10 cellular contexts compared by ENCODE assay signal in the genomic region with DNA sequence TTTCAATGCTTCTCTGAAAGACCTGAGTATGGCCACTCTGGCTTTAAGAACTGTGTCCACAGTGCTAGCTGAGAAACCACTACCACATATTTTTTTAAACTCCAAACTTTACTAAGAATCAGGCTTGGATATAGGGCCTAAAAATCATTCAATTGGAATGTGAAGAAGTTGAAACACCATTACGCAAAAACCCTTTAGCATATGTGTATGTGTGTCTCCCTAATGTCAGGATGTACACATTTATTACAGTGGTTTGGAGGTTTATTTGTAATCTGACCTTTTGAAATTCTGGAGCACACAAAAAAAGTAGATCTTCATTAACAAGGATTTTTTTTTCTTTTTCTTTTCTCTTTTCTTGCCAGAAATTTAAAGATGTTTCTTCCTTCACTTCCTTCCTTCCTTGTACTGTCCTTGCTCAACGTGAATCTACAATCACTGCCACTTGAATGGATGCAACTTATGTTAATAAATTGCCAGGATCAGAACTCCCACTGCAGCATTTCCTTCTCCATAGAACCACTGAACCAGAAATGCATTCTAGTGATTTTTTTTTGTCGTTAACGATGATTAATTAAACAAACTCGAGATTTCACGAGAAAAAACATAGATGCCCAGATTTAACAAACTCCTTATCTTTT. TPM values are rescaled to one million over a fixed set of nuclear protein-coding genes. Genes with fewer than 3 reads are reported as not detected.
DNase-seq lines count a peak whose midpoint lies in the region; ATAC-seq and TF ChIP-seq lines count a peak whose summit lies in the region.
"Had no signal": no experiment of that assay in that cellular context is flagged by ENCODE, and none has a peak within 500 bp of the region (broad histone marks: within the 10 kb centered on the region; RNA-seq: fewer than 3 reads in every experiment).

No MANE protein-coding gene starts in this region.

- peak overlapping the region; percentile 91 to 100 (median 98) for H3K4me3 Mint-ChIP-seq in brain

- no peak overlapping the region for H2AK5ac ChIP-seq in mesenchymal stem cell (ENCODE audit: low read length, severe bottlenecking)

- H4K8ac ChIP-seq in mesenchymal stem cell (ENCODE audit: low read length) = no peak overlapping the region

- H3K9me3 Mint-ChIP-seq in brain = peaks cover 0 to 3% (median 1%) of the 10 kb centered on the region in 5 experiments

- H3K18ac ChIP-seq in mesenchymal stem cell (ENCODE audit: low read depth in 1 of 2, low read length in 2 of 2) = peak overlapping the region in 1 of 2 experiments; percentile 93

- TF ChIP-seq POLR2A in vagina (IDR thresholded peaks at IDR 0.05) = no peak

- intact Hi-C loops in left ventricle myocardium inferior (cut with micrococcal nuclease) = no loop called here
- intact Hi-C loops in left ventricle myocardium superior (cut with micrococcal nuclease) = loop anchor here (10.0 kb wide), 1 partner anchor 177 kb away; no protein-coding TSS in a partner anchor
- intact Hi-C loops in vagina (cut with DNase I) = loop anchor here (10.0 kb wide), 3 partner anchors 317 to 687 kb away; no protein-coding TSS in a partner anchor

- H3K27me3 ChIP-seq in left ventricle myocardium inferior (ENCODE audit: low read depth) (no peaks in the 10 kb centered on the region), mesenchymal stem cell (ENCODE audit: control insufficient read depth in 1 of 2, insufficient read depth in 1 of 2, low read length in 2 of 2) (no peaks in the 10 kb centered on the region), vagina (no peaks in the 10 kb centered on the region)

- H3K36me3 ChIP-seq in left ventricle myocardium inferior (no peaks in the 10 kb centered on the region), mesenchymal stem cell (ENCODE audit: control insufficient read depth in 1 of 2, insufficient read depth in 2 of 2, low read depth in 1 of 2, low read length in 2 of 2) (peaks cover 16 to 33% of the 10 kb centered on the region in 2 experiments), vagina (no peaks in the 10 kb centered on the region)

- no peaks in the 10 kb centered on the region for H3K9me3 ChIP-seq in left ventricle myocardium inferior (replicated peaks)
- H3K9me3 ChIP-seq in mesenchymal stem cell (ENCODE audit: control insufficient read depth, low read length) = no peaks in the 10 kb centered on the region
- H3K9me3 ChIP-seq in vagina = no peaks in the 10 kb centered on the region

- ATAC-seq in left ventricle myocardium superior = no peak
- ATAC-seq in HG03378 (IDR thresholded peaks at IDR 0.05; ENCODE audit: unreplicated experiment) = no peak

- H2BK12ac ChIP-seq in mesenchymal stem cell (ENCODE audit: low read length in 2 of 2) = no peak overlapping the region

- H3K4me2 ChIP-seq in mesenchymal stem cell (ENCODE audit: low read length, poor library complexity, severe bottlenecking) = peak overlapping the region; percentile 92

- H3K27ac ChIP-seq in left ventricle myocardium inferior (replicated peaks) (peak overlapping the region; percentile 91), mesenchymal stem cell (ENCODE audit: low read length, poor library complexity, severe bottlenecking) (peak overlapping the region; percentile 97), vagina (peak overlapping the region; percentile 96)

- TF ChIP-seq CTCF in left ventricle myocardium inferior (IDR thresholded peaks at IDR 0.05; ENCODE audit: borderline replicate concordance) = no peak
- TF ChIP-seq CTCF in brain (conservative IDR thresholded peaks at IDR 0.05) = no peak
- no peak for TF ChIP-seq CTCF in vagina (IDR thresholded peaks at IDR 0.05)

- peak overlapping the region; percentile 58 for H2BK120ac ChIP-seq in mesenchymal stem cell (ENCODE audit: low read depth, low read length)

- 4% methylated on average over 5 of the region's 6 CpGs for WGBS in mesenchymal stem cell

- peak overlapping the region; percentile 89 for H2BK5ac ChIP-seq in mesenchymal stem cell (ENCODE audit: low read depth, low read length, poor library complexity, severe bottlenecking)

- H3K27me3 Mint-ChIP-seq in brain = peaks cover 90% of the 10 kb centered on the region

- H2AFZ ChIP-seq in mesenchymal stem cell (ENCODE audit: low read depth, low read length) = no peak overlapping the region

- peak overlapping the region in 3 of 5 experiments; percentile 0 to 99 (median 97) for H3K27ac Mint-ChIP-seq in brain

- H4K91ac ChIP-seq in mesenchymal stem cell (ENCODE audit: low read length) = no peak overlapping the region

- peaks cover 3% of the 10 kb centered on the region for H3K79me1 ChIP-seq in mesenchymal stem cell (replicated peaks; ENCODE audit: low read length, poor library complexity, severe bottlenecking)

- H3K4me3 ChIP-seq in left ventricle myocardium inferior = peak overlapping the region; percentile 82
- H3K4me3 ChIP-seq in mesenchymal stem cell (ENCODE audit: insufficient read depth in 1 of 2, low read depth in 1 of 2, low read length in 2 of 2) = peak overlapping the region; percentile 44 to 93
- peak overlapping the region in 1 of 2 donors; percentile 84 for H3K4me3 ChIP-seq in vagina

- no peak overlapping the region for H2BK15ac ChIP-seq in mesenchymal stem cell (ENCODE audit: low read depth, poor library complexity, severe bottlenecking)

- H3K36me3 Mint-ChIP-seq in brain = peaks cover 3% of the 10 kb centered on the region

- H3K23ac ChIP-seq in mesenchymal stem cell (ENCODE audit: low read length in 2 of 2) = no peak overlapping the region

- DNase-seq in left ventricle myocardium inferior (no peak), left ventricle myocardium superior (no peak), mesenchymal stem cell (peak; percentile 84), vagina (ENCODE audit: extremely low spot score in 2 of 2) (no peak), cerebellar nuclear complex (lab: John Stamatoyannopoulos, UW) (no peak), putamen (ENCODE audit: low spot score) (no peak)
- DNase-seq: activated CD8-positive, alpha-beta memory T cell treated with anti-CD3 and anti-CD28 coated beads, Interleukin-2, amount 50 U/mL, for 4 hours; stimulated activated CD4-positive, alpha-beta T cell treated with anti-CD3 and anti-CD28 coated beads, Interleukin-4, amount 100 ng/mL, for 1 hour had no signal

- no peak overlapping the region for H3K14ac ChIP-seq in mesenchymal stem cell (ENCODE audit: low read length in 2 of 2)

- peaks cover 37% of the 10 kb centered on the region for H3K4me1 Mint-ChIP-seq in brain

- H3K4me1 ChIP-seq in left ventricle myocardium inferior (peaks cover 47% of the 10 kb centered on the region), mesenchymal stem cell (ENCODE audit: control insufficient read depth, insufficient read depth, low read depth, low read length) (peaks cover 6% of the 10 kb centered on the region), vagina (peaks cover 29% of the 10 kb centered on the region)

- peak overlapping the region; percentile 100 for H3K9ac ChIP-seq in mesenchymal stem cell (ENCODE audit: low read length)

- H3K4ac ChIP-seq in mesenchymal stem cell (ENCODE audit: low read depth in 1 of 2, low read length in 2 of 2) = no peak overlapping the region

RNA-seq across cellular contexts. Expression of gene ADM, which starts 3.1 kb away (rescaled TPM):
- total RNA-seq in left ventricle myocardium inferior = 14.2 TPM
- total RNA-seq in left ventricle myocardium superior = 23.4 TPM
- 7.8 TPM for polyA plus RNA-seq in brain (ENCODE audit: insufficient read depth, low read depth, low replicate concordance)
- polyA plus RNA-seq in mesenchymal stem cell (2013, experiment 1 of 2) = 90.3 TPM
- polyA plus RNA-seq in mesenchymal stem cell (2013, experiment 2 of 2) = 87.3 TPM
- 130 TPM for total RNA-seq in vagina

RNA-seq across cellular contexts. Expression of gene SBF2, which starts 7.8 kb away (rescaled TPM):
- total RNA-seq in left ventricle myocardium inferior = 17.8 TPM
- total RNA-seq in left ventricle myocardium superior = 17.9 TPM
- 13.1 TPM for polyA plus RNA-seq in brain (ENCODE audit: insufficient read depth, low read depth, low replicate concordance)
- 21.0 TPM for polyA plus RNA-seq in mesenchymal stem cell (2013, experiment 1 of 2)
- 20.2 TPM for polyA plus RNA-seq in mesenchymal stem cell (2013, experiment 2 of 2)
- total RNA-seq in vagina = 69.5 TPM
